Comparison of ENCODE assay signal across 19 cellular contexts in genomic region chr5:79499640-79500273, GRCh38. TPM values are rescaled to one million over a fixed set of nuclear protein-coding genes. Genes with fewer than 3 reads are reported as not detected.
DNase-seq lines count a peak whose midpoint lies in the region; ATAC-seq and TF ChIP-seq lines count a peak whose summit lies in the region.
"Had no signal": no experiment of that assay in that cellular context is flagged by ENCODE, and none has a peak within 500 bp of the region (broad histone marks: within the 10 kb centered on the region; RNA-seq: fewer than 3 reads in every experiment).

No MANE protein-coding gene starts in this region.

- intact Hi-C loops in stomach (cut with DNase I; ENCODE audit: low total_unique reads) = no loop called here
- intact Hi-C loops in dorsolateral prefrontal cortex (cut with DNase I) = no loop called here

- POLR2A ChIA-PET in HEK293 (lab: Yijun Ruan, JAX) = interaction anchor here (2.0 kb wide), 1 partner anchor 14 kb away, joined by 18 read pairs; the partner anchor contains the start of gene HOMER1
- POLR2A ChIA-PET in activated CD4-positive, alpha-beta memory T cell treated with anti-CD3 and anti-CD28 coated beads, Interleukin-2, amount 10 ng/mL, durations not matched to agents 7 days and 5 days (lab: Charles Lee) = no interaction called here

- no peak for TF ChIP-seq POLR2A in stomach (IDR thresholded peaks at IDR 0.05)

- WGBS in stomach, 5 donors = 79 to 84% (median 80%) methylated on average over 4 of the region's 4 CpGs

- H3K27me3 ChIP-seq in DND-41 (ENCODE audit: insufficient read depth, low read length, poor library complexity) (no peaks in the 10 kb centered on the region), stomach (no peaks in the 10 kb centered on the region), dorsolateral prefrontal cortex (no peaks in the 10 kb centered on the region)
- H3K27me3 ChIP-seq: BLaER1 treated with 17β-estradiol and CSF1 and Interleukin-3, amounts not matched to agents 10 nM and 100 nM had no signal

- H3K9ac ChIP-seq in DND-41 (ENCODE audit: low read depth, low read length) = no peak overlapping the region
- H3K9ac ChIP-seq in SK-N-MC (ENCODE audit: insufficient read length) = no peak overlapping the region
- H3K9ac ChIP-seq: BLaER1 treated with 17β-estradiol and CSF1 and Interleukin-3, amounts not matched to agents 10 nM and 100 nM had no signal

- H3K4me3 Mint-ChIP-seq in activated CD4-positive, alpha-beta memory T cell treated with anti-CD3 and anti-CD28 coated beads, Interleukin-2, amount 10 ng/mL, durations not matched to agents 7 days and 5 days = no peak overlapping the region
- H3K4me3 Mint-ChIP-seq: CD8-positive, alpha-beta T cell had no signal

- no peaks in the 10 kb centered on the region for H3K9me3 ChIP-seq in DND-41 (ENCODE audit: insufficient read depth, low read length, severe bottlenecking)
- no peaks in the 10 kb centered on the region for H3K9me3 ChIP-seq in HEK293 (ENCODE audit: control insufficient read depth, insufficient read depth, low read depth, low read length)
- no peaks in the 10 kb centered on the region for H3K9me3 ChIP-seq in SK-N-MC (ENCODE audit: low read depth, low read length)
- H3K9me3 ChIP-seq in stomach = no peaks in the 10 kb centered on the region

- no peaks in the 10 kb centered on the region for H3K9me3 Mint-ChIP-seq in activated CD4-positive, alpha-beta memory T cell treated with anti-CD3 and anti-CD28 coated beads, Interleukin-2, amount 10 ng/mL, durations not matched to agents 7 days and 5 days
- H3K9me3 Mint-ChIP-seq: CD8-positive, alpha-beta T cell had no signal

- no peaks in the 10 kb centered on the region for H3K4me1 ChIP-seq in DND-41 (ENCODE audit: insufficient read depth, low read length)
- peaks cover 18% of the 10 kb centered on the region for H3K4me1 ChIP-seq in HEK293 (ENCODE audit: control insufficient read depth, insufficient read depth, low read length)
- peaks cover 0 to 26% (median 9%) of the 10 kb centered on the region in 4 donors for H3K4me1 ChIP-seq in stomach
- H3K4me1 ChIP-seq: BLaER1 treated with 17β-estradiol and CSF1 and Interleukin-3, amounts not matched to agents 10 nM and 100 nM had no signal

- CTCF ChIA-PET in HEK293 (lab: Yijun Ruan, JAX) = interaction anchor here (1.2 kb wide), 2 partner anchors 8 to 583 kb away, joined by 3 to 4 read pairs; no protein-coding TSS in a partner anchor
- CTCF ChIA-PET in activated CD4-positive, alpha-beta memory T cell treated with anti-CD3 and anti-CD28 coated beads, Interleukin-2, amount 10 ng/mL, durations not matched to agents 7 days and 5 days (lab: Charles Lee) = interaction anchor here (0.7 to 1.8 kb wide), 3 partner anchors 13 to 36 kb away, joined by 3 to 4 read pairs (median 3); partner anchors contain the start of gene HOMER1

- no peak overlapping the region for H3K27ac Mint-ChIP-seq in activated CD4-positive, alpha-beta memory T cell treated with anti-CD3 and anti-CD28 coated beads, Interleukin-2, amount 10 ng/mL, durations not matched to agents 7 days and 5 days
- H3K27ac Mint-ChIP-seq: CD8-positive, alpha-beta T cell had no signal

- H3K4me2 ChIP-seq in DND-41 (ENCODE audit: insufficient read depth, low read length) = no peak overlapping the region
- H3K4me2 ChIP-seq: BLaER1 treated with 17β-estradiol and CSF1 and Interleukin-3, amounts not matched to agents 10 nM and 100 nM had no signal

- H3K79me2 ChIP-seq in DND-41 (ENCODE audit: insufficient read depth, low read length) = peaks cover 11% of the 10 kb centered on the region; the same call in 1 of the 2 replicates

- peak; percentile 37; the same call in 1 of the 3 replicates for ATAC-seq in DND-41 (ENCODE audit: insufficient read depth, low read depth)
- ATAC-seq: CD8-positive, alpha-beta T cell; HepG2; PC-3 had no signal

- TF ChIP-seq EP300 in stomach (IDR thresholded peaks at IDR 0.05) = no peak

- no peaks in the 10 kb centered on the region for H3K36me3 Mint-ChIP-seq in activated CD4-positive, alpha-beta memory T cell treated with anti-CD3 and anti-CD28 coated beads, Interleukin-2, amount 10 ng/mL, durations not matched to agents 7 days and 5 days (ENCODE audit: low read depth)
- H3K36me3 Mint-ChIP-seq: CD8-positive, alpha-beta T cell had no signal

- TF ChIP-seq CTCF in DND-41 (IDR thresholded peaks at IDR 0.05; ENCODE audit: borderline replicate concordance, extremely low read depth, low read length, poor library complexity, severe bottlenecking) (no peak), HEK293 (tag by site-specific recombination; IDR thresholded peaks at IDR 0.05) (no peak), stomach (IDR thresholded peaks at IDR 0.05) (no peak), dorsolateral prefrontal cortex (IDR thresholded peaks at IDR 0.05 in 54 of 56, conservative IDR thresholded peaks at IDR 0.05 in 2 of 56; ENCODE audit: low read depth in 1 of 56, partially characterized antibody in 56 of 56) (no peak)

- no peak overlapping the region for H3K4me3 ChIP-seq in DND-41 (ENCODE audit: low read depth in 1 of 2, low read length in 2 of 2)
- H3K4me3 ChIP-seq in HEK293 (ENCODE audit: low read depth, low read length) = no peak overlapping the region
- no peak overlapping the region for H3K4me3 ChIP-seq in SK-N-MC
- no peak overlapping the region for H3K4me3 ChIP-seq in stomach
- H3K4me3 ChIP-seq in dorsolateral prefrontal cortex = no peak overlapping the region
- H3K4me3 ChIP-seq: BLaER1 treated with 17β-estradiol and CSF1 and Interleukin-3, amounts not matched to agents 10 nM and 100 nM had no signal

- no peak overlapping the region for H2AFZ ChIP-seq in DND-41 (ENCODE audit: low read depth, low read length)

- no peaks in the 10 kb centered on the region for H4K20me1 ChIP-seq in DND-41 (ENCODE audit: insufficient read depth, low read length)

- H3K36me3 ChIP-seq in DND-41 (ENCODE audit: insufficient read depth, low read length) (no peaks in the 10 kb centered on the region), HEK293 (ENCODE audit: control insufficient read depth in 2 of 2, insufficient read depth in 1 of 2, low read length in 2 of 2) (no peaks in the 10 kb centered on the region), SK-N-MC (ENCODE audit: insufficient read depth, low read length) (no peaks in the 10 kb centered on the region), stomach (no peaks in the 10 kb centered on the region)

- H3K27ac ChIP-seq in DND-41 (ENCODE audit: low read length) (no peak overlapping the region), HEK293 (ENCODE audit: extremely low read depth, low read depth, low read length) (no peak overlapping the region), SK-N-MC (0 out of 2 replicates have a peak overlapping the region, but pooled peaks have one; percentile 10), stomach (no peak overlapping the region), dorsolateral prefrontal cortex (no peak overlapping the region)
- H3K27ac ChIP-seq: BLaER1 treated with 17β-estradiol and CSF1 and Interleukin-3, amounts not matched to agents 10 nM and 100 nM had no signal

- H3K4me1 Mint-ChIP-seq in activated CD4-positive, alpha-beta memory T cell treated with anti-CD3 and anti-CD28 coated beads, Interleukin-2, amount 10 ng/mL, durations not matched to agents 7 days and 5 days = no peaks in the 10 kb centered on the region

- no peaks in the 10 kb centered on the region for H3K27me3 Mint-ChIP-seq in activated CD4-positive, alpha-beta memory T cell treated with anti-CD3 and anti-CD28 coated beads, Interleukin-2, amount 10 ng/mL, durations not matched to agents 7 days and 5 days

- no peak for DNase-seq in DND-41
- DNase-seq in SK-N-MC (ENCODE audit: low read depth, low spot score) = no peak
- peak; percentile 14 for DNase-seq in fibroblast of the conjunctiva (ENCODE audit: low read depth)
- no peak for DNase-seq in stomach
- DNase-seq in activated CD4-positive, alpha-beta memory T cell treated with anti-CD3 and anti-CD28 coated beads, Interleukin-2, amount 10 ng/mL, durations not matched to agents 7 days and 5 days = no peak
- DNase-seq in dorsolateral prefrontal cortex = no peak
- DNase-seq: CD8-positive, alpha-beta T cell; DMS53; Kasumi-1; NCI-H1417; NCI-H187; NCI-H226; NCI-H524; NCI-H82; PC-3; RPMI8226 had no signal

TF ChIP-seq in HEK293, 187 proteins besides CTCF, POLR2A, EP300 and RAD21 (continues in another document):
- peak; percentile 81 for TF ChIP-seq SCRT2 (tag by site-specific recombination; IDR thresholded peaks at IDR 0.05)
- no peak for TF ChIP-seq ZFHX2 (tag by site-specific recombination; conservative IDR thresholded peaks at IDR 0.05)
- TF ChIP-seq ZSCAN4 (tag by site-specific recombination; IDR thresholded peaks at IDR 0.05) = no peak
- TF ChIP-seq ZNF747 (tag by site-specific recombination; IDR thresholded peaks at IDR 0.05) = no peak
- TF ChIP-seq KLF10 (tag by site-specific recombination; IDR thresholded peaks at IDR 0.05) = no peak
- TF ChIP-seq MYNN (tag by site-specific recombination; IDR thresholded peaks at IDR 0.05; ENCODE audit: borderline replicate concordance) = peak; percentile 86
- no peak for TF ChIP-seq ZNF600 (tag by site-specific recombination; IDR thresholded peaks at IDR 0.05)
- TF ChIP-seq SP3 (tag by site-specific recombination; IDR thresholded peaks at IDR 0.05) = no peak

RNA-seq across cellular contexts. Expression of gene HOMER1, which starts 14.2 kb away (rescaled TPM):
- 10 to 100 TPM in 3 of 5 donors, 1 to 10 TPM in 2; 2.7 to 21.6 (median 13.6) TPM for total RNA-seq in stomach
- polyA plus RNA-seq in stomach = 1 to 10 TPM in 2 of 3 donors, under 1 TPM in 1; 0.85 to 2.3 (median 2.1) TPM
- total RNA-seq in activated CD4-positive, alpha-beta memory T cell treated with anti-CD3 and anti-CD28 coated beads, Interleukin-2, amount 10 ng/mL, durations not matched to agents 7 days and 5 days = 1 to 10 TPM; 1.2 to 1.9 TPM
- total RNA-seq in dorsolateral prefrontal cortex = 100 to 1,000 TPM in 16 of 120 experiments, 10 to 100 TPM in 104; 33.8 to 122 (median 80.4) TPM
